Comparison of ENCODE assay signal across 19 cellular contexts in genomic region chr12:52682938-52683574, GRCh38. TPM values are rescaled to one million over a fixed set of nuclear protein-coding genes. Genes with fewer than 3 reads are reported as not detected.
DNase-seq lines count a peak whose midpoint lies in the region; ATAC-seq lines count a peak whose summit lies in the region.
"Had no signal": no experiment of that assay in that cellular context is flagged by ENCODE, and none has a peak within 500 bp of the region (broad histone marks: within the 10 kb centered on the region; RNA-seq: fewer than 3 reads in every experiment).

No MANE protein-coding gene starts in this region.

- no peaks in the 10 kb centered on the region for H3K36me3 ChIP-seq in thymus (ENCODE audit: control insufficient read depth, insufficient read depth)
- H3K36me3 ChIP-seq: BE2C had no signal

- H3K4me3 ChIP-seq in thymus (ENCODE audit: low read length), result no peak overlapping the region
- H3K4me3 ChIP-seq: A549, K562 had no signal

- no peaks in the 10 kb centered on the region for H3K9me3 Mint-ChIP-seq in T-cell
- H3K9me3 Mint-ChIP-seq: CD8-positive, alpha-beta memory T cell; H9 had no signal

- H3K27me3 Mint-ChIP-seq in T-cell, result peaks cover 0 to 3% of the 10 kb centered on the region in 2 donors

- no peaks in the 10 kb centered on the region for H3K36me3 Mint-ChIP-seq in T-cell
- H3K36me3 Mint-ChIP-seq: CD8-positive, alpha-beta memory T cell had no signal

- DNase-seq in T-cell (no peak), medulla oblongata (ENCODE audit: extremely low spot score) (peak; percentile 5), sciatic nerve (ENCODE audit: low spot score) (no peak), NCI-H1417 (lab: John Stamatoyannopoulos, UW) (no peak), mucosa of gallbladder (ENCODE audit: low spot score) (no peak)
- DNase-seq in stimulated activated CD4-positive, alpha-beta T cell treated with anti-CD3 and anti-CD28 coated beads, Interleukin-4, amount 100 ng/mL, for 1 hour, result no peak
- DNase-seq: BE2C; Caco-2; CD8-positive, alpha-beta memory T cell; DND-41; GDM1; GOT3; H9 had no signal

- CTCF ChIA-PET in T-cell (lab: Charles Lee), result interaction anchor here in 1 of 2 donors (0.6 kb wide), 1 partner anchor 567 kb away, joined by 3 read pairs; no protein-coding TSS in a partner anchor

- H3K9me3 ChIP-seq in thymus (ENCODE audit: control insufficient read depth), result no peaks in the 10 kb centered on the region
- H3K9me3 ChIP-seq: A549, BE2C, Caco-2 had no signal

- 92% methylated on average over 4 of the region's 4 CpGs for WGBS in thymus

- peak overlapping the region; percentile 33 to 36 for H3K27ac Mint-ChIP-seq in T-cell

- no peaks in the 10 kb centered on the region for H3K4me1 ChIP-seq in thymus (ENCODE audit: control insufficient read depth, insufficient read depth, low read length)
- H3K4me1 ChIP-seq: A549, BE2C, Caco-2 had no signal

- peaks cover 45 to 65% (median 57%) of the 10 kb centered on the region in 3 donors for H3K4me1 Mint-ChIP-seq in T-cell

- ATAC-seq in T-cell (replicated peaks in 1 of 4) (no peak), sciatic nerve (peak; percentile 63), GM18517 (IDR thresholded peaks at IDR 0.05; ENCODE audit: unreplicated experiment) (no peak)
- ATAC-seq: A549, K562 had no signal

- intact Hi-C loops in sciatic nerve (cut with DNase I), result no loop called here

- no peaks in the 10 kb centered on the region for H3K27me3 ChIP-seq in thymus (ENCODE audit: control insufficient read depth, insufficient read depth)

- H3K27ac ChIP-seq in thymus (ENCODE audit: low read depth), result peak overlapping the region; percentile 48
- H3K27ac ChIP-seq: A549, C4-2B had no signal

- no peak overlapping the region for H3K4me3 Mint-ChIP-seq in T-cell
- H3K4me3 Mint-ChIP-seq: CD8-positive, alpha-beta memory T cell; H9 had no signal

- POLR2A ChIA-PET in T-cell (lab: Charles Lee), result no interaction called here

RNA-seq across cellular contexts. Expression of gene KRT1, which starts 2.8 kb away (rescaled TPM):
- 10 to 100 TPM in 2 of 5 donors, 1 to 10 TPM in 2, under 1 TPM in 1; 0.19 to 57.7 (median 10.0) TPM for total RNA-seq in T-cell
- 1.3 TPM for total RNA-seq in sciatic nerve
- 507 TPM for polyA plus RNA-seq in thymus
- 2.9 TPM for total RNA-seq in mucosa of gallbladder
- total RNA-seq: CD8-positive, alpha-beta memory T cell; H9 had no signal
- polyA plus RNA-seq: A549, AG04450, K562 had no signal

RNA-seq across cellular contexts. Expression of gene KRT77, which starts 20.3 kb away (rescaled TPM):
- total RNA-seq in T-cell (not detected), sciatic nerve (not detected), mucosa of gallbladder (not detected)
- polyA plus RNA-seq in thymus, result 4.1 TPM
- total RNA-seq: Caco-2; CD8-positive, alpha-beta memory T cell; H9; K562 had no signal
- polyA plus RNA-seq: AG04450; CD8-positive, alpha-beta memory T cell; K562 had no signal

RNA-seq across cellular contexts. Expression of gene KRT2, which starts 31.0 kb away (rescaled TPM):
- 1 to 10 TPM in 2 of 5 donors, under 1 TPM in 3; 0.13 to 2.6 (median 0.82) TPM for total RNA-seq in T-cell
- total RNA-seq in sciatic nerve, result not detected
- polyA plus RNA-seq in thymus, result 26.4 TPM
- not detected for total RNA-seq in mucosa of gallbladder
- total RNA-seq: Caco-2; CD8-positive, alpha-beta memory T cell; H9 had no signal
- polyA plus RNA-seq: AG04450 had no signal
